In the genomic region with DNA sequence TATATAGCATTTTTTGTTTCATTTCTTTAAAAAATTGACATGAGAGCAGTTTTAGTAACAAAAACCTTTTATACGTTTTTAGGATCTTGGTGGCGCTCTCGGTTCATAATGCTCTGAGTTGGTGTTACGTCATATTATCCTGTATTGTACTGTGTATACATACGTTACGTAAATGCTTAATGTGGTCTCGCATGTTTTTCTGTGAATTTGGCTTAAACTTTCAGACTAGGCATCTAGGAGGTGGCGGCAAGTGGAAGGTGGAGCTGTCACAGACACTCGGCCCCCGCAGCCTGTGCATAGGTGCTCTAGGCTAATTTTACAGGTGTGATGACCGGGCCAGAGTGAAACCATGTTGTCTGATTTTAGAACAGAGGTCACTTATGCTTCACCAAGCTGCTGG, we compare ENCODE assay signal across 12 cellular contexts.
DNase-seq lines count a peak whose midpoint lies in the region; ATAC-seq and TF ChIP-seq lines count a peak whose summit lies in the region.
"Had no signal": no experiment of that assay in that cellular context is flagged by ENCODE, and none has a peak within 500 bp of the region (broad histone marks: within the 10 kb centered on the region; RNA-seq: fewer than 3 reads in every experiment).

No MANE protein-coding gene starts in this region.

- intact Hi-C loops in activated CD4-positive, alpha-beta T cell treated with anti-CD3 and anti-CD28 coated beads, Interleukin-2, amount 10 ng/mL, durations not matched to agents 24 days and 14 days (cut with micrococcal nuclease), result loop anchor here (2.0 to 10.0 kb wide), 6 partner anchors 29 to 1754 kb away; a partner anchor contains a TSS

- peaks cover 37% of the 10 kb centered on the region for H3K36me3 Mint-ChIP-seq in activated CD4-positive, alpha-beta T cell treated with anti-CD3 and anti-CD28 coated beads, Interleukin-2, amount 10 ng/mL, durations not matched to agents 24 days and 14 days (ENCODE audit: low read depth)
- peaks cover 49% of the 10 kb centered on the region for H3K36me3 Mint-ChIP-seq in activated naive CD8-positive, alpha-beta T cell treated with anti-CD3 and anti-CD28 coated beads for 36 hours

- no peak for ATAC-seq in omental fat pad (ENCODE audit: low FRiP score)
- no peak for ATAC-seq in GM18511 (IDR thresholded peaks at IDR 0.05; ENCODE audit: unreplicated experiment)
- ATAC-seq: heart left ventricle, PC-3 had no signal

- H3K9me3 Mint-ChIP-seq in activated CD4-positive, alpha-beta T cell treated with anti-CD3 and anti-CD28 coated beads, Interleukin-2, amount 10 ng/mL, durations not matched to agents 24 days and 14 days, result no peaks in the 10 kb centered on the region
- peaks cover 5% of the 10 kb centered on the region for H3K9me3 Mint-ChIP-seq in activated naive CD8-positive, alpha-beta T cell treated with anti-CD3 and anti-CD28 coated beads for 36 hours

- peak overlapping the region; percentile 81 for H3K4me3 Mint-ChIP-seq in activated CD4-positive, alpha-beta T cell treated with anti-CD3 and anti-CD28 coated beads, Interleukin-2, amount 10 ng/mL, durations not matched to agents 24 days and 14 days
- H3K4me3 Mint-ChIP-seq in activated naive CD8-positive, alpha-beta T cell treated with anti-CD3 and anti-CD28 coated beads for 36 hours, result peak overlapping the region; percentile 49
- H3K4me3 Mint-ChIP-seq: endodermal cell had no signal

- H3K4me1 Mint-ChIP-seq in activated CD4-positive, alpha-beta T cell treated with anti-CD3 and anti-CD28 coated beads, Interleukin-2, amount 10 ng/mL, durations not matched to agents 24 days and 14 days, result peaks cover 72% of the 10 kb centered on the region
- H3K4me1 Mint-ChIP-seq in activated naive CD8-positive, alpha-beta T cell treated with anti-CD3 and anti-CD28 coated beads for 36 hours, result peaks cover 86% of the 10 kb centered on the region

- peak overlapping the region; percentile 96 for H3K27ac Mint-ChIP-seq in activated CD4-positive, alpha-beta T cell treated with anti-CD3 and anti-CD28 coated beads, Interleukin-2, amount 10 ng/mL, durations not matched to agents 24 days and 14 days
- peak overlapping the region; percentile 96 for H3K27ac Mint-ChIP-seq in activated naive CD8-positive, alpha-beta T cell treated with anti-CD3 and anti-CD28 coated beads for 36 hours
- H3K27ac Mint-ChIP-seq: endodermal cell had no signal

- no peak for TF ChIP-seq CTCF in omental fat pad (IDR thresholded peaks at IDR 0.05)

- DNase-seq in MV-4-11 (lab: John Stamatoyannopoulos, UW) (peak; percentile 65), NCI-H526 treated with DMSO at 0.1 percent for 48 hours (lab: John Stamatoyannopoulos, UW) (no peak), omental fat pad (ENCODE audit: low spot score) (no peak), superior temporal gyrus (ENCODE audit: extremely low spot score) (no peak)
- peak; percentile 91 for DNase-seq in activated CD4-positive, alpha-beta T cell treated with anti-CD3 and anti-CD28 coated beads, Interleukin-2, amount 10 ng/mL, durations not matched to agents 24 days and 14 days
- peak; percentile 53 for DNase-seq in activated naive CD8-positive, alpha-beta T cell treated with anti-CD3 and anti-CD28 coated beads for 36 hours
- DNase-seq in stimulated activated CD8-positive, alpha-beta memory T cell treated with anti-CD3 and anti-CD28 coated beads, Interleukin-7, amount 100 ng/mL, for 4 hours (ENCODE audit: low read depth in 2 of 2), result peak; percentile 47 to 50
- DNase-seq: endodermal cell, heart left ventricle, occipital lobe, PC-3 had no signal

- no peaks in the 10 kb centered on the region for H3K27me3 Mint-ChIP-seq in activated CD4-positive, alpha-beta T cell treated with anti-CD3 and anti-CD28 coated beads, Interleukin-2, amount 10 ng/mL, durations not matched to agents 24 days and 14 days
- H3K27me3 Mint-ChIP-seq in activated naive CD8-positive, alpha-beta T cell treated with anti-CD3 and anti-CD28 coated beads for 36 hours, result no peaks in the 10 kb centered on the region

Comparison
In these comparisons a context has a peak if more than half of its experiments do, and no peak if none do; other contexts are left out.
1. DNase-seq: peak in MV-4-11 (single experiment), activated CD4-positive, alpha-beta T cell treated with anti-CD3 and anti-CD28 coated beads, Interleukin-2, amount 10 ng/mL, durations not matched to agents 24 days and 14 days (single experiment), activated naive CD8-positive, alpha-beta T cell treated with anti-CD3 and anti-CD28 coated beads for 36 hours (single experiment) and stimulated activated CD8-positive, alpha-beta memory T cell treated with anti-CD3 and anti-CD28 coated beads, Interleukin-7, amount 100 ng/mL, for 4 hours (2 of 2); none in NCI-H526 treated with DMSO at 0.1 percent for 48 hours (single experiment), omental fat pad (single experiment) and superior temporal gyrus (single experiment).